In the genomic region with DNA sequence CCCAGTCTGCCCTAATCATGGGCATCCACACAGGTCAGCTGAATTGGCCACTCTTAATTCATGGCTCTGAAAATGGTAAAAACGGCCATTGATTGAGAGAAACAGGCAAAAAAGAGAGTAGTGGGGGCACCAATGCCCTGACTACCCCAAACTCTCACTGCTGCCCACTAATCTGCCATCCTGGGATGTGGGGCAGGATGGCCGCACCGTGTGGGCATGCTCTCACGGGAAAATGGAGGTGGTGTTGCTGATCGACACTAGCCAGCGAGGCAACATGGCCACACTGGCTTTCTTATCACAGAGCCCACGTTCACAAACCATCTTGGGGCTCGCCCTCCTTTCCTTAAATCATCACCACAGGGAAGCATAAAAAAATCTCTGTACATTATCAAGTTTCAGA, we compare ENCODE assay signal across 21 cellular contexts. TPM values are rescaled to one million over a fixed set of nuclear protein-coding genes. Genes with fewer than 3 reads are reported as not detected.
A peak's percentile ranks its signal among the peaks of the same experiment; 100 is the strongest.
DNase-seq lines count a peak whose midpoint lies in the region; ATAC-seq and TF ChIP-seq lines count a peak whose summit lies in the region.
"Had no signal": no experiment of that assay in that cellular context is flagged by ENCODE, and none has a peak within 500 bp of the region (broad histone marks: within the 10 kb centered on the region; RNA-seq: fewer than 3 reads in every experiment).

No MANE protein-coding gene starts in this region.

- WGBS in SK-N-SH (ENCODE audit: low lambda C conversion rate): 82% methylated on average over 8 of the region's 8 CpGs

- peaks cover 37% of the 10 kb centered on the region for H3K27me3 Mint-ChIP-seq in brain
- H3K27me3 Mint-ChIP-seq in stimulated activated memory B cell treated with anti-CD40 and anti-IgM and Interleukin-4, amounts not matched to agents 10 μg/mL and 1 μg/mL and 100 μg/mL, for 72 hours: peaks cover 24% of the 10 kb centered on the region

- no peak overlapping the region for H2AFZ ChIP-seq in SK-N-SH (ENCODE audit: low read depth)

- H3K4me3 Mint-ChIP-seq in brain: no peak overlapping the region
- no peak overlapping the region for H3K4me3 Mint-ChIP-seq in stimulated activated memory B cell treated with anti-CD40 and anti-IgM and Interleukin-4, amounts not matched to agents 10 μg/mL and 1 μg/mL and 100 μg/mL, for 72 hours
- H3K4me3 Mint-ChIP-seq: activated naive CD8-positive, alpha-beta T cell treated with anti-CD3 and anti-CD28 coated beads for 36 hours; natural killer cell treated with Interleukin-12 subunit alpha and Interleukin-12 subunit beta and Interleukin-15 and Interleukin-18, amount 100 ng/mL, for 72 hours; stimulated activated effector memory CD8-positive, alpha-beta T cell treated with anti-CD3 and anti-CD28 coated beads, Interleukin-12 subunit alpha, Interleukin-12 subunit beta, amount 100 ng/mL, for 72 hours had no signal

- no peak for TF ChIP-seq EP300 in SK-N-SH (IDR thresholded peaks at IDR 0.05; ENCODE audit: borderline replicate concordance in 1 of 2, low read depth in 1 of 2, low read length in 1 of 2)

- H3K27ac Mint-ChIP-seq in brain: peak overlapping the region in 4 of 5 experiments; percentile 20 to 86 (median 68)
- no peak overlapping the region for H3K27ac Mint-ChIP-seq in stimulated activated memory B cell treated with anti-CD40 and anti-IgM and Interleukin-4, amounts not matched to agents 10 μg/mL and 1 μg/mL and 100 μg/mL, for 72 hours
- H3K27ac Mint-ChIP-seq: activated naive CD8-positive, alpha-beta T cell treated with anti-CD3 and anti-CD28 coated beads for 36 hours; HFFc6; natural killer cell treated with Interleukin-12 subunit alpha and Interleukin-12 subunit beta and Interleukin-15 and Interleukin-18, amount 100 ng/mL, for 72 hours; stimulated activated effector memory CD8-positive, alpha-beta T cell treated with anti-CD3 and anti-CD28 coated beads, Interleukin-12 subunit alpha, Interleukin-12 subunit beta, amount 100 ng/mL, for 72 hours had no signal

- peak overlapping the region; percentile 49 for H3K4me2 ChIP-seq in SK-N-SH

- H3K9me2 ChIP-seq in SK-N-SH: no peaks in the 10 kb centered on the region

- ATAC-seq in SK-N-SH treated with all-trans-retinoic acid at 6 μM for 48 hours (no peak), left lobe of liver (no peak), HG02981 (IDR thresholded peaks at IDR 0.05; ENCODE audit: unreplicated experiment) (no peak)
- no peak for ATAC-seq in stimulated activated memory B cell treated with anti-CD40 and anti-IgM and Interleukin-4, amounts not matched to agents 10 μg/mL and 1 μg/mL and 100 μg/mL, for 72 hours
- ATAC-seq: left colon; natural killer cell treated with Interleukin-12 subunit alpha and Interleukin-12 subunit beta and Interleukin-15 and Interleukin-18, amount 100 ng/mL, for 72 hours; stimulated activated effector memory CD8-positive, alpha-beta T cell treated with anti-CD3 and anti-CD28 coated beads, Interleukin-12 subunit alpha, Interleukin-12 subunit beta, amount 100 ng/mL, for 72 hours had no signal

- CTCF ChIA-PET in SK-N-SH (lab: Yijun Ruan, JAX): interaction anchor here (0.7 to 11.8 kb wide), 9 partner anchors 10 to 63 kb away, joined by 3 to 230 read pairs (median 6); partner anchors contain the start of gene TUB

- H3K36me3 ChIP-seq in SK-N-SH (replicated peaks in 1 of 2; ENCODE audit: control insufficient read depth in 1 of 2, insufficient read depth in 2 of 2, low read length in 1 of 2) (no peaks in the 10 kb centered on the region), skeletal muscle tissue (ENCODE audit: control insufficient read depth in 3 of 3, insufficient read depth in 3 of 3, low read length in 3 of 3) (no peaks in the 10 kb centered on the region), brain microvascular endothelial cell (replicated peaks) (no peaks in the 10 kb centered on the region)
- H3K36me3 ChIP-seq: ovary had no signal

- no peak for DNase-seq in SK-N-SH
- peak; percentile 21 for DNase-seq in left lobe of liver (ENCODE audit: low spot score)
- DNase-seq in brain microvascular endothelial cell: no peak
- DNase-seq: activated naive CD8-positive, alpha-beta T cell treated with anti-CD3 and anti-CD28 coated beads for 36 hours; DND-41; effector memory CD4-positive, alpha-beta T cell; left colon; ovary; stimulated activated CD4-positive, alpha-beta T cell treated with anti-CD3 and anti-CD28 coated beads, Interleukin-4, amount 100 ng/mL, for 24 hours had no signal

- H3F3A ChIP-seq in SK-N-SH (replicated peaks; ENCODE audit: insufficient read depth): peaks cover 28% of the 10 kb centered on the region

- H3K36me3 Mint-ChIP-seq in brain: no peaks in the 10 kb centered on the region
- no peaks in the 10 kb centered on the region for H3K36me3 Mint-ChIP-seq in stimulated activated memory B cell treated with anti-CD40 and anti-IgM and Interleukin-4, amounts not matched to agents 10 μg/mL and 1 μg/mL and 100 μg/mL, for 72 hours
- H3K36me3 Mint-ChIP-seq: activated naive CD8-positive, alpha-beta T cell treated with anti-CD3 and anti-CD28 coated beads for 36 hours; natural killer cell treated with Interleukin-12 subunit alpha and Interleukin-12 subunit beta and Interleukin-15 and Interleukin-18, amount 100 ng/mL, for 72 hours; stimulated activated effector memory CD8-positive, alpha-beta T cell treated with anti-CD3 and anti-CD28 coated beads, Interleukin-12 subunit alpha, Interleukin-12 subunit beta, amount 100 ng/mL, for 72 hours had no signal

- POLR2A ChIA-PET in SK-N-SH (lab: Yijun Ruan, JAX): interaction anchor here (2.3 to 3.3 kb wide), 2 partner anchors 11 to 36 kb away, joined by 13 to 27 read pairs; partner anchors contain the start of gene TUB

- no peak overlapping the region for H3K4me3 ChIP-seq in SK-N-SH (ENCODE audit: low read depth in 2 of 2, low read length in 1 of 2)
- no peak overlapping the region for H3K4me3 ChIP-seq in skeletal muscle tissue (ENCODE audit: low read length in 3 of 3)
- no peak overlapping the region for H3K4me3 ChIP-seq in brain microvascular endothelial cell (ENCODE audit: low read depth, low read length)
- H3K4me3 ChIP-seq: ovary had no signal

- H3K4me1 Mint-ChIP-seq in brain: peaks cover 68% of the 10 kb centered on the region
- peaks cover 7% of the 10 kb centered on the region for H3K4me1 Mint-ChIP-seq in stimulated activated memory B cell treated with anti-CD40 and anti-IgM and Interleukin-4, amounts not matched to agents 10 μg/mL and 1 μg/mL and 100 μg/mL, for 72 hours
- H3K4me1 Mint-ChIP-seq: activated naive CD8-positive, alpha-beta T cell treated with anti-CD3 and anti-CD28 coated beads for 36 hours; stimulated activated effector memory CD8-positive, alpha-beta T cell treated with anti-CD3 and anti-CD28 coated beads, Interleukin-12 subunit alpha, Interleukin-12 subunit beta, amount 100 ng/mL, for 72 hours had no signal

- H4K20me1 ChIP-seq in SK-N-SH (ENCODE audit: insufficient read depth): no peaks in the 10 kb centered on the region

- H3K27me3 ChIP-seq in SK-N-SH (ENCODE audit: insufficient read depth) (no peaks in the 10 kb centered on the region; the same call in 1 of the 2 replicates), skeletal muscle tissue (ENCODE audit: control insufficient read depth in 3 of 3, insufficient read depth in 3 of 3, low read length in 3 of 3) (no peaks in the 10 kb centered on the region), brain microvascular endothelial cell (replicated peaks) (peaks cover 11% of the 10 kb centered on the region)
- H3K27me3 ChIP-seq: ovary had no signal

- no peaks in the 10 kb centered on the region for H3K9me3 ChIP-seq in SK-N-SH
- no peaks in the 10 kb centered on the region for H3K9me3 ChIP-seq in skeletal muscle tissue (ENCODE audit: control insufficient read depth in 3 of 3, low read length in 3 of 3)
- H3K9me3 ChIP-seq: ovary had no signal

- H3K9ac ChIP-seq in SK-N-SH (no peak overlapping the region), skeletal muscle tissue (ENCODE audit: low read depth in 1 of 3, low read length in 3 of 3) (no peak overlapping the region)

- H3K79me2 ChIP-seq in SK-N-SH (ENCODE audit: insufficient read depth): no peaks in the 10 kb centered on the region

- no peak for TF ChIP-seq RAD21 in SK-N-SH (IDR thresholded peaks at IDR 0.05; ENCODE audit: low read length)

- TF ChIP-seq CTCF in SK-N-SH (IDR thresholded peaks at IDR 0.05) (no peak), brain (conservative IDR thresholded peaks at IDR 0.05) (no peak), brain microvascular endothelial cell (IDR thresholded peaks at IDR 0.05; ENCODE audit: low read depth, low read length, missing control alignments) (no peak)

- in situ Hi-C loops in brain microvascular endothelial cell (cut with HindIII; ENCODE audit: low pct_ligation_motif_present, low sequenced_read_pairs): no loop called here

- H3K9me3 Mint-ChIP-seq in brain: peaks cover 0 to 8% (median 0%) of the 10 kb centered on the region in 5 experiments
- no peaks in the 10 kb centered on the region for H3K9me3 Mint-ChIP-seq in stimulated activated memory B cell treated with anti-CD40 and anti-IgM and Interleukin-4, amounts not matched to agents 10 μg/mL and 1 μg/mL and 100 μg/mL, for 72 hours
- H3K9me3 Mint-ChIP-seq: activated naive CD8-positive, alpha-beta T cell treated with anti-CD3 and anti-CD28 coated beads for 36 hours; HFFc6; natural killer cell treated with Interleukin-12 subunit alpha and Interleukin-12 subunit beta and Interleukin-15 and Interleukin-18, amount 100 ng/mL, for 72 hours; stimulated activated effector memory CD8-positive, alpha-beta T cell treated with anti-CD3 and anti-CD28 coated beads, Interleukin-12 subunit alpha, Interleukin-12 subunit beta, amount 100 ng/mL, for 72 hours had no signal

- H3K27ac ChIP-seq in SK-N-SH (ENCODE audit: low read depth in 2 of 2, low read length in 1 of 2) (peak overlapping the region; percentile 64 to 99; a peak in 3 of 4 replicates), skeletal muscle tissue (ENCODE audit: low read depth, low read length) (peak overlapping the region; percentile 74), brain microvascular endothelial cell (no peak overlapping the region)
- H3K27ac ChIP-seq: 22Rv1, HL-60, RWPE1, SK-N-MC had no signal

- peaks cover 12 to 52% of the 10 kb centered on the region in 2 experiments for H3K4me1 ChIP-seq in SK-N-SH (ENCODE audit: control insufficient read depth in 1 of 2, insufficient read depth in 2 of 2, low read depth in 1 of 2, low read length in 1 of 2)
- H3K4me1 ChIP-seq in skeletal muscle tissue (ENCODE audit: control insufficient read depth in 3 of 3, insufficient read depth in 3 of 3, low read length in 3 of 3): peaks cover 16 to 23% (median 18%) of the 10 kb centered on the region in 3 donors

TF ChIP-seq in SK-N-SH, 30 proteins besides CTCF, POLR2A, EP300 and RAD21 (continues in another document):
- no peak for TF ChIP-seq ELF1 (IDR thresholded peaks at IDR 0.05)

TF ChIP-seq in SK-N-SH treated with all-trans-retinoic acid at 6 μM for 48 hours, 23 proteins besides CTCF, POLR2A, EP300 and RAD21 (continues in another document):
- TF ChIP-seq TOX (CRISPR knock-in tag; IDR thresholded peaks at IDR 0.05; ENCODE audit: borderline replicate concordance): no peak

RNA-seq across cellular contexts. Expression of gene TUB, which starts 11.2 kb away (rescaled TPM):
- polyA plus RNA-seq in SK-N-SH (2012; rRNA removed) (11.3 and 16.9 TPM in 2 replicates), brain (ENCODE audit: insufficient read depth, low read depth, low replicate concordance) (4.8 TPM)
- polyA plus RNA-seq in SK-N-SH (2012; cell fraction: cytosol; rRNA removed): 7.1 and 10.0 TPM in 2 replicates
- polyA plus RNA-seq in SK-N-SH (2012; cell fraction: nucleus; rRNA removed): 43.6 and 49.5 TPM in 2 replicates
- total RNA-seq in left lobe of liver (1.2 TPM), skeletal muscle tissue (8.9 TPM)
- total RNA-seq: natural killer cell treated with Interleukin-12 subunit alpha and Interleukin-12 subunit beta and Interleukin-15 and Interleukin-18, amount 100 ng/mL, for 72 hours had no signal
